25 cellular contexts compared by ENCODE assay signal in the genomic region with DNA sequence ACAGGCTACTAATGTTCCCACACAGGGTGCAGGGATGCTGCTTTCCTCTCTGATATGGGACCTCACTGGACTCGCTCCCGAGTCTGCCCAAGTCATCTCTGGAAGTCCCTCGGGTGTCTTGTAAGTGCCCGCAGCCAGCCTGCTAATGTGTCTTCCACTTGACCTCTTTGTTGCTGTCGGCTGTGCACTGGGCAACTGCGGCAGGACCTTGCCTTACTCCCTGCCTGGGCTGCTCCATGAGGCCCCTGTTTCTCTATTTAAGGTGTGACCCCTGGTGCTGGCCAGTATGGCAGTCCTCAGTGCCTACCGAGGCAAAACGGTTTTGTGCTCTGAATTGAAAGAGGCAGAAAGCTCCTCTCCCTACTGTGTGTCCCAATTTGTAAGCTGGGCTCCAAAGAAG.
A peak's percentile ranks its signal among the peaks of the same experiment; 100 is the strongest.
DNase-seq lines count a peak whose midpoint lies in the region; ATAC-seq, FAIRE-seq and TF ChIP-seq lines count a peak whose summit lies in the region.
"Had no signal": no experiment of that assay in that cellular context is flagged by ENCODE, and none has a peak within 500 bp of the region (broad histone marks: within the 10 kb centered on the region; RNA-seq: fewer than 3 reads in every experiment).

No MANE protein-coding gene starts in this region.

- H4K20me1 ChIP-seq in OCI-LY1 (ENCODE audit: insufficient read depth, low read length) (no peaks in the 10 kb centered on the region), H1 (replicated peaks in 1 of 2; ENCODE audit: control insufficient read depth in 1 of 2, insufficient read depth in 2 of 2, low read length in 2 of 2) (no peaks in the 10 kb centered on the region)

- TF ChIP-seq CTCF in Caco-2 (IDR thresholded peaks at IDR 0.05; ENCODE audit: insufficient read depth in 1 of 2, low read depth in 1 of 2, low read length in 1 of 2, severe bottlenecking in 1 of 2, unreplicated experiment in 1 of 2) (no peak), OCI-LY1 (IDR thresholded peaks at IDR 0.05; ENCODE audit: low read length) (no peak), H1 (IDR thresholded peaks at IDR 0.05; ENCODE audit: control extremely low read depth in 1 of 3, insufficient read depth in 1 of 3, low read depth in 1 of 3, low read length in 3 of 3) (no peak)

- H3K18ac ChIP-seq in H1 (ENCODE audit: extremely low read depth, low read length), result no peak overlapping the region

- H3K4me2 ChIP-seq in OCI-LY1 (ENCODE audit: low read length), result peak overlapping the region; percentile 68
- H3K4me2 ChIP-seq in H1 (ENCODE audit: insufficient read depth in 1 of 2, low read depth in 2 of 2, low read length in 2 of 2), result no peak overlapping the region

- no peak overlapping the region for H3K56ac ChIP-seq in H1 (replicated peaks; ENCODE audit: insufficient read length, low read depth, low read length)

- H4K8ac ChIP-seq in H1 (ENCODE audit: extremely low read depth, insufficient read depth, low read length), result no peak overlapping the region

- no peak overlapping the region for H2BK5ac ChIP-seq in H1 (ENCODE audit: low read depth, low read length)

- H2BK15ac ChIP-seq in H1 (ENCODE audit: low read length), result no peak overlapping the region

- H3K36me3 ChIP-seq in Caco-2 (ENCODE audit: control insufficient read depth, insufficient read depth, low read length) (no peaks in the 10 kb centered on the region), OCI-LY1 (ENCODE audit: insufficient read depth, low read length) (no peaks in the 10 kb centered on the region), H1 (ENCODE audit: control insufficient read depth in 2 of 4, insufficient read depth in 4 of 4, low read length in 3 of 4) (no peaks in the 10 kb centered on the region), mesodermal cell (ENCODE audit: control insufficient read depth, insufficient read depth, low read length) (no peaks in the 10 kb centered on the region)
- H3K36me3 ChIP-seq: prostate gland, suprapubic skin had no signal

- H3K23ac ChIP-seq in H1 (ENCODE audit: insufficient read length), result no peak overlapping the region

- peaks cover 7% of the 10 kb centered on the region; the same call in 1 of the 2 replicates for H3F3A ChIP-seq in OCI-LY1 (ENCODE audit: insufficient read depth, low read length)

- ATAC-seq in activated CD8-positive, alpha-beta memory T cell treated with anti-CD3 and anti-CD28 coated beads, Interleukin-2, amount 10 ng/mL, durations not matched to agents 7 days and 5 days, result no peak
- ATAC-seq: left cardiac atrium, Panc1 had no signal

- H4K91ac ChIP-seq in H1 (replicated peaks; ENCODE audit: insufficient read length, low read length), result no peak overlapping the region

- no peaks in the 10 kb centered on the region; the same call in 1 of the 2 replicates for H3K9me3 ChIP-seq in Caco-2
- H3K9me3 ChIP-seq in OCI-LY1 (ENCODE audit: low read length), result no peaks in the 10 kb centered on the region
- no peaks in the 10 kb centered on the region for H3K9me3 ChIP-seq in H1 (ENCODE audit: insufficient read depth in 2 of 2, low read depth in 1 of 2, low read length in 1 of 2)
- H3K9me3 ChIP-seq in mesodermal cell (ENCODE audit: control insufficient read depth, low read length), result no peaks in the 10 kb centered on the region
- H3K9me3 ChIP-seq: prostate gland, suprapubic skin had no signal

- H3K4me1 ChIP-seq in Caco-2, result peaks cover 95% of the 10 kb centered on the region
- peaks cover 68% of the 10 kb centered on the region for H3K4me1 ChIP-seq in OCI-LY1 (ENCODE audit: insufficient read depth, low read length, severe bottlenecking)
- peaks cover 0 to 7% (median 3%) of the 10 kb centered on the region in 4 experiments; a peak in 6 of 7 replicates for H3K4me1 ChIP-seq in H1 (replicated peaks in 1 of 4; ENCODE audit: control insufficient read depth in 3 of 4, insufficient read depth in 4 of 4, low read length in 3 of 4)
- H3K4me1 ChIP-seq in mesodermal cell (ENCODE audit: control insufficient read depth, insufficient read depth, low read length, poor library complexity, severe bottlenecking), result peaks cover 52% of the 10 kb centered on the region
- H3K4me1 ChIP-seq: prostate gland had no signal

- no peak overlapping the region for H2AK5ac ChIP-seq in H1 (ENCODE audit: low read depth, low read length)

- no peak overlapping the region for H3K4ac ChIP-seq in H1 (replicated peaks; ENCODE audit: insufficient read length, low read depth, low read length)

- H2AFZ ChIP-seq in OCI-LY1 (ENCODE audit: low read length) (no peak overlapping the region), H1 (ENCODE audit: low read length) (no peak overlapping the region)

- no peak for TF ChIP-seq EP300 in H1 (IDR thresholded peaks at IDR 0.05; ENCODE audit: borderline replicate concordance in 1 of 2, low read depth in 2 of 2, low read length in 2 of 2)

- H3K27me3 ChIP-seq in Caco-2 (replicated peaks; ENCODE audit: control insufficient read depth, insufficient read depth, low read length) (no peaks in the 10 kb centered on the region), OCI-LY1 (ENCODE audit: insufficient read depth, low read length) (no peaks in the 10 kb centered on the region), H1 (replicated peaks in 1 of 4; ENCODE audit: control insufficient read depth in 3 of 4, extremely low read depth in 1 of 4, insufficient read depth in 3 of 4, low read length in 3 of 4) (no peaks in the 10 kb centered on the region)
- H3K27me3 ChIP-seq: suprapubic skin had no signal

- H3K9ac ChIP-seq in OCI-LY1 (ENCODE audit: low read length), result peak overlapping the region; percentile 76
- no peak overlapping the region for H3K9ac ChIP-seq in H1 (replicated peaks in 1 of 4; ENCODE audit: extremely low read depth in 1 of 4, low read depth in 3 of 4, low read length in 3 of 4)

- H3K27me3 Mint-ChIP-seq in Caco-2 (ENCODE audit: insufficient read depth, unreplicated experiment), result no peaks in the 10 kb centered on the region
- H3K27me3 Mint-ChIP-seq in activated CD8-positive, alpha-beta memory T cell treated with anti-CD3 and anti-CD28 coated beads, Interleukin-2, amount 10 ng/mL, durations not matched to agents 7 days and 5 days, result no peaks in the 10 kb centered on the region

- no peaks in the 10 kb centered on the region for H3K9me2 ChIP-seq in OCI-LY1 (ENCODE audit: low read depth, low read length)

- H3K4me3 ChIP-seq in Caco-2 (ENCODE audit: low read depth, low read length), result no peak overlapping the region
- peak overlapping the region; percentile 53 for H3K4me3 ChIP-seq in OCI-LY1 (ENCODE audit: low read depth, low read length, poor library complexity, severe bottlenecking)
- no peak overlapping the region for H3K4me3 ChIP-seq in H1 (ENCODE audit: extremely low read depth in 1 of 4, insufficient read depth in 2 of 4, low read depth in 3 of 4, low read length in 4 of 4)
- H3K4me3 ChIP-seq in mesodermal cell (ENCODE audit: extremely low read depth, insufficient read depth, low read length, poor library complexity, severe bottlenecking), result no peak overlapping the region
- H3K4me3 ChIP-seq: prostate gland, suprapubic skin had no signal

- no peaks in the 10 kb centered on the region for H3K9me3 Mint-ChIP-seq in Caco-2 (ENCODE audit: unreplicated experiment)
- H3K9me3 Mint-ChIP-seq in activated CD8-positive, alpha-beta memory T cell treated with anti-CD3 and anti-CD28 coated beads, Interleukin-2, amount 10 ng/mL, durations not matched to agents 7 days and 5 days (ENCODE audit: low read depth), result no peaks in the 10 kb centered on the region
- H3K9me3 Mint-ChIP-seq: activated naive CD8-positive, alpha-beta T cell treated with anti-CD3 and anti-CD28 coated beads, Interleukin-2, amount 10 ng/mL, durations not matched to agents 7 days and 5 days; H9; nephron progenitor cell had no signal

- TF ChIP-seq POLR2A in H1 (IDR thresholded peaks at IDR 0.05; ENCODE audit: control extremely low read depth in 1 of 2, low read depth in 2 of 2, low read length in 2 of 2), result no peak

- BruUV-seq in Caco-2 (replicated peaks; lab: Mats Ljungman, UMichigan), result no TSS peak

- H2BK12ac ChIP-seq in H1 (ENCODE audit: low read depth, low read length), result peak overlapping the region; percentile 14; the same call in 1 of the 2 replicates

- H3K23me2 ChIP-seq in H1 (ENCODE audit: low read depth, low read length), result no peaks in the 10 kb centered on the region

- no peak for DNase-seq in Caco-2
- no peak for DNase-seq in H1 (ENCODE audit: low read depth in 1 of 2, low spot score in 2 of 2)
- no peak for DNase-seq in NCI-H187 treated with DMSO at 0.1 percent for 48 hours (lab: John Stamatoyannopoulos, UW)
- DNase-seq in NCI-H2029 treated with DMSO at 0.1 percent for 48 hours (lab: John Stamatoyannopoulos, UW), result no peak
- DNase-seq in NCI-H82 (lab: John Stamatoyannopoulos, UW), result no peak
- no peak for DNase-seq in activated CD8-positive, alpha-beta memory T cell treated with anti-CD3 and anti-CD28 coated beads, Interleukin-2, amount 10 ng/mL, durations not matched to agents 7 days and 5 days
- DNase-seq: activated CD4-positive, alpha-beta T cell treated with anti-CD3 and anti-CD28 coated beads for 48 hours; activated effector memory CD4-positive, alpha-beta T cell treated with Interleukin-2 at 50 U/mL for 16 hours; activated naive CD8-positive, alpha-beta T cell treated with anti-CD3 and anti-CD28 coated beads, Interleukin-2, amount 10 ng/mL, durations not matched to agents 7 days and 5 days; cerebellar nuclear complex; DMS 273 treated with DMSO at 0.1 percent for 48 hours; H9; left cardiac atrium; midbrain; MM.1S; NCI-H1436; NCI-H2171; nephron progenitor cell; T-helper 2 cell had no signal

- peak overlapping the region; percentile 96 for H3K27ac Mint-ChIP-seq in Caco-2 (ENCODE audit: unreplicated experiment)
- H3K27ac Mint-ChIP-seq in activated CD8-positive, alpha-beta memory T cell treated with anti-CD3 and anti-CD28 coated beads, Interleukin-2, amount 10 ng/mL, durations not matched to agents 7 days and 5 days, result no peak overlapping the region
- H3K27ac Mint-ChIP-seq: activated naive CD8-positive, alpha-beta T cell treated with anti-CD3 and anti-CD28 coated beads, Interleukin-2, amount 10 ng/mL, durations not matched to agents 7 days and 5 days; H9; nephron progenitor cell had no signal

- H3K27ac ChIP-seq in OCI-LY1 (ENCODE audit: low read depth, low read length, poor library complexity, severe bottlenecking) (peak overlapping the region; percentile 95), H1 (ENCODE audit: low read depth, low read length) (no peak overlapping the region), mesodermal cell (ENCODE audit: low read depth, low read length, severe bottlenecking) (peak overlapping the region; percentile 6)
- H3K27ac ChIP-seq: C4-2B, prostate gland, suprapubic skin had no signal

- FAIRE-seq in H1 (lab: Jason Lieb, UNC), result no peak

- H2BK120ac ChIP-seq in H1 (replicated peaks; ENCODE audit: low read depth, low read length), result no peak overlapping the region

- POLR2A ChIA-PET in Caco-2 (lab: Charles Lee), result no interaction called here
- POLR2A ChIA-PET in H1 (lab: Charles Lee; ENCODE audit: partially characterized antibody), result no interaction called here

- intact Hi-C loops in Caco-2 (cut with micrococcal nuclease; ENCODE audit: unreplicated experiment), result no loop called here

- H3K36me3 Mint-ChIP-seq in Caco-2 (ENCODE audit: insufficient read depth, unreplicated experiment), result peaks cover 5% of the 10 kb centered on the region
- peaks cover 2% of the 10 kb centered on the region for H3K36me3 Mint-ChIP-seq in activated CD8-positive, alpha-beta memory T cell treated with anti-CD3 and anti-CD28 coated beads, Interleukin-2, amount 10 ng/mL, durations not matched to agents 7 days and 5 days
- H3K36me3 Mint-ChIP-seq: activated naive CD8-positive, alpha-beta T cell treated with anti-CD3 and anti-CD28 coated beads, Interleukin-2, amount 10 ng/mL, durations not matched to agents 7 days and 5 days had no signal

- WGBS in H1 (ENCODE audit: extremely low coverage in 1 of 2, insufficient coverage in 1 of 2, insufficient read length in 1 of 2, insufficient replicate concordance in 2 of 2, low coverage in 1 of 2, low lambda C conversion rate in 2 of 2, missing lambda C conversion rate in 1 of 2), 2 experiments, result 78% methylated on average over 8 of the region's 8 CpGs; no CpG with 5 or more reads in 1 of the 2 experiments
- WGBS in mesodermal cell (ENCODE audit: insufficient coverage in 2 of 2), 2 experiments, result 93 to 98% methylated on average over 8 of the region's 8 CpGs

- no peaks in the 10 kb centered on the region for H3K79me1 ChIP-seq in H1 (ENCODE audit: low read depth, low read length)

- TF ChIP-seq RAD21 in H1 (IDR thresholded peaks at IDR 0.05 in 1 of 2, conservative IDR thresholded peaks at IDR 0.05 in 1 of 2; ENCODE audit: low read depth in 2 of 2, low read length in 2 of 2), result no peak

- H3K79me2 ChIP-seq in OCI-LY1 (ENCODE audit: insufficient read depth, low read length) (no peaks in the 10 kb centered on the region), H1 (ENCODE audit: control insufficient read depth in 1 of 2, insufficient read depth in 2 of 2, low read length in 2 of 2) (no peaks in the 10 kb centered on the region)

- no peak overlapping the region for H2BK20ac ChIP-seq in H1 (ENCODE audit: low read length)

- H3K4me1 Mint-ChIP-seq in Caco-2 (ENCODE audit: low read depth, unreplicated experiment), result peaks cover 62% of the 10 kb centered on the region
- peaks cover 51% of the 10 kb centered on the region for H3K4me1 Mint-ChIP-seq in activated CD8-positive, alpha-beta memory T cell treated with anti-CD3 and anti-CD28 coated beads, Interleukin-2, amount 10 ng/mL, durations not matched to agents 7 days and 5 days

- CTCF ChIA-PET in Caco-2 (lab: Charles Lee), result no interaction called here
- CTCF ChIA-PET in H1 (lab: Charles Lee; ENCODE audit: partially characterized antibody), result interaction anchor here (0.6 to 5.1 kb wide), 5 partner anchors 8 to 73 kb away, joined by 3 to 31 read pairs (median 5); no protein-coding TSS in a partner anchor
- CTCF ChIA-PET in activated CD8-positive, alpha-beta memory T cell treated with anti-CD3 and anti-CD28 coated beads, Interleukin-2, amount 10 ng/mL, durations not matched to agents 7 days and 5 days (lab: Charles Lee), result interaction anchor here (0.8 to 1.6 kb wide), 3 partner anchors 10 to 55 kb away, joined by 3 to 5 read pairs (median 3); no protein-coding TSS in a partner anchor

- H4K5ac ChIP-seq in H1 (ENCODE audit: insufficient read length, low read depth, low read length), result no peak overlapping the region

- no peak overlapping the region for H3K4me3 Mint-ChIP-seq in Caco-2 (ENCODE audit: unreplicated experiment)
- H3K4me3 Mint-ChIP-seq in activated CD8-positive, alpha-beta memory T cell treated with anti-CD3 and anti-CD28 coated beads, Interleukin-2, amount 10 ng/mL, durations not matched to agents 7 days and 5 days, result no peak overlapping the region
- H3K4me3 Mint-ChIP-seq: activated naive CD8-positive, alpha-beta T cell treated with anti-CD3 and anti-CD28 coated beads, Interleukin-2, amount 10 ng/mL, durations not matched to agents 7 days and 5 days; H9; nephron progenitor cell had no signal

- H3K14ac ChIP-seq in H1 (ENCODE audit: insufficient read length), result no peak overlapping the region
